Comparison of ENCODE assay signal across 22 cellular contexts in the genomic region with DNA sequence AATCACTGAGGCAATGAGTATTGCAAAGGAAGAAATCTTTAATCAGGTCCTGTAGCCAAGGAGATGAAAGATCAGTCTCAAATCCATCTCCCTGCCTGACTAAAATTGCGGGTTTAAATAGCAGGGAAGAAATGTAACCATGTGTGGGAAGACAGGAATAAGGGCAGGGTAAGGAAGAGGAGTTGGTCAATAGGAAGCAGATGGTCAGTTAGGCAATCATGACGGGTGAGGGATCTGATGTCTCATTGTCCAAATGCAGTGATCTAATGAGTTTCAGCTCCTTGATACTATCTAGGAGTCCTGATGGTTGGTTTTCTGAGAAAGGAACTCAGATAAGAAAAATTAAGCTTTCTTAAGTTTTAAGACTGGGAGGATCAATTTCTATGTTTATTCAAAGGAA.
"Had no signal": no experiment of that assay in that cellular context is flagged by ENCODE, and none has a peak within 500 bp of the region (broad histone marks: within the 10 kb centered on the region; RNA-seq: fewer than 3 reads in every experiment).

No MANE protein-coding gene starts in this region.

- DNase-seq: activated CD4-positive, alpha-beta memory T cell treated with anti-CD3 and anti-CD28 coated beads for 36 hours; activated CD4-positive, alpha-beta T cell treated with anti-CD3 and anti-CD28 coated beads, Interleukin-2, amount 10 ng/mL, durations not matched to agents 7 days and 5 days; activated CD4-positive, CD25-positive, alpha-beta regulatory T cell; activated CD8-positive, alpha-beta memory T cell treated with anti-CD3 and anti-CD28 coated beads for 24 hours; activated effector memory CD4-positive, alpha-beta T cell treated with anti-CD3 and anti-CD28 coated beads, Interleukin-2, amount 50 U/mL, for 16 hours; activated naive CD4-positive, alpha-beta T cell treated with Interleukin-2 at 50 U/mL for 16 hours; activated naive CD8-positive, alpha-beta T cell treated with anti-CD3 and anti-CD28 coated beads, Interleukin-2, amount 50 U/mL, for 24 hours; activated T-cell treated with anti-CD3 and anti-CD28 coated beads, Interleukin-2, amount 50 U/mL, for 4 hours; amygdala; NCI-H1048; NCI-H2029; NCI-H2107; NCI-H2171 treated with DMSO at 0.1 percent for 48 hours; NCI-H524; Peyer's patch; Right ventricle myocardium superior; SJCRH30; SK-N-SH; T-helper 1 cell had no signal

- H3K36me3 ChIP-seq: Peyer's patch, SJCRH30 had no signal

- H3K4me3 ChIP-seq: Peyer's patch, SJCRH30 had no signal

- H3K9ac ChIP-seq: KMS-11, SK-N-SH had no signal

- H3K4me1 ChIP-seq: Peyer's patch had no signal

- H3K27me3 ChIP-seq: Peyer's patch, SJCRH30 had no signal

- H3K4me2 ChIP-seq: KMS-11, SK-N-SH had no signal

- H3K9me3 ChIP-seq: Peyer's patch, SK-N-SH had no signal

- H3K27ac ChIP-seq: KMS-11, Peyer's patch, RWPE1, SJCRH30, VCaP had no signal
